In genomic region chrX:149950681-149951080, GRCh38 we compare ENCODE assay signal across 1 cellular context.
TF ChIP-seq lines count a peak whose summit lies in the region.

No MANE protein-coding gene starts in this region.

TF ChIP-seq in HCT116, 20 proteins besides CTCF, POLR2A, EP300 and RAD21 (continued from another document):
- no peak for TF ChIP-seq CEBPB (IDR thresholded peaks at IDR 0.05; ENCODE audit: low read depth)
- no peak for TF ChIP-seq POLR2AphosphoS5 (IDR thresholded peaks at IDR 0.05; ENCODE audit: low read depth, low read length)
